8 cellular contexts compared by ENCODE assay signal in the genomic region with DNA sequence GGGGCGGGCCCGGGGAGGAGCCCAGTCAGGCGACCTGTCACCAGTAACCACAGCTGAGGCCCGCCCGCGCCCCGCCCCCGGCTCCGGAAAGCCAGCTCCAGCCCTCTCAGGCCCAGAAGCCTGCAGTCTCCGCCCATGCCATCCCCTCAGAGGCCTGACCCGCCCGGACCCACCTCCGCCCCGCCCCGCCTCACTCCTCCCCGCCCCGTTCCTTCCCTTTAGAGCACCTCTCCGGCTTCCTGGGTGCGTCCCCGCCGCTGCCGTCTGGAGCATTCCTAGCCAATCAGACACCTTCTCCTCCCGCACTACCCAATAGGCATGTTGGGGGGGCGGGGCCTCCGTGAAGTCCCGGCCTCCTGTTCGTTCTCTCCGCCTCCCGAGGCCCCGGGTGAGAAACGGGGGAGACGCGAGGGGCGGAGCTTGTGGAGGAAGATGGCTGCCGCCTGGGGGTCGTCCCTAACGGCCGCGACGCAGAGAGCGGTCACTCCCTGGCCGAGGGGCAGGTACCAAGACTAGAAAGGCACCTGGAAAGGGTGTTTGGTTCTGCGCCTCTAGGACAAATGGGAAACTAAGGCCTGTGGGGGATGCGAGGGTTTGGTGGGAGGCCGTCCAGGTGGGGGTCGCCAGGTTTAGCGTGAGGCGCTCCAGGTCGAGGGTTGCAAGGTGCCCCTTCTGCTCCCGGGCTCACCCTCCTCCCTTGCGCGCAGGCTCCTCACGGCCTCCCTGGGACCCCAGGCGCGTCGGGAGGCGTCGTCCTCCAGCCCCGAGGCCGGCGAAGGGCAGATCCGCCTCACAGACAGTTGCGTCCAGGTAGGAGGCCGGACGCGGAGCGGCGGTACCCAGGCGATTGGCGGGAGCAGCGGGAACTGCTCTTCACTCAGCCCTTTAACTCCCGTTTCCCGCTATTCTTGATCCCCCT. TPM values are rescaled to one million over a fixed set of nuclear protein-coding genes. Genes with fewer than 3 reads are reported as not detected.
DNase-seq lines count a peak whose midpoint lies in the region; TF ChIP-seq lines count a peak whose summit lies in the region.

A gene with protein sequence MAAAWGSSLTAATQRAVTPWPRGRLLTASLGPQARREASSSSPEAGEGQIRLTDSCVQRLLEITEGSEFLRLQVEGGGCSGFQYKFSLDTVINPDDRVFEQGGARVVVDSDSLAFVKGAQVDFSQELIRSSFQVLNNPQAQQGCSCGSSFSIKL (plus strand): TSS at position 423 of the 919 bp plus-strand sequence. CDS start 10 bp downstream, at position 433.

- no peaks in the 10 kb centered on the region; the same call in 1 of the 2 replicates for H3K27me3 Mint-ChIP-seq in HFFc6 (ENCODE audit: insufficient read depth)
- peaks cover 10% of the 10 kb centered on the region for H3K27me3 Mint-ChIP-seq in activated naive CD4-positive, alpha-beta T cell treated with anti-CD3 and anti-CD28 coated beads, Interleukin-2, amount 10 ng/mL, durations not matched to agents 7 days and 5 days

- peak; percentile 85 for TF ChIP-seq POLR2A in NB4 (IDR thresholded peaks at IDR 0.05; ENCODE audit: extremely low read depth, insufficient read length)
- peak in 1 of 2 donors; percentile 55 for TF ChIP-seq POLR2A in suprapubic skin (IDR thresholded peaks at IDR 0.05)

- TF ChIP-seq CTCF in HFFc6 (IDR thresholded peaks at IDR 0.05), result 0 out of 2 replicates have a peak, but pooled peaks have one; percentile 8
- no peak for TF ChIP-seq CTCF in NB4 (IDR thresholded peaks at IDR 0.05; ENCODE audit: low read depth, low read length)
- TF ChIP-seq CTCF in suprapubic skin (IDR thresholded peaks at IDR 0.05), result no peak

- H3K9me3 Mint-ChIP-seq in HFFc6, result no peaks in the 10 kb centered on the region
- H3K9me3 Mint-ChIP-seq in activated naive CD4-positive, alpha-beta T cell treated with anti-CD3 and anti-CD28 coated beads, Interleukin-2, amount 10 ng/mL, durations not matched to agents 7 days and 5 days, result no peaks in the 10 kb centered on the region

- H3K9ac ChIP-seq in SK-N-MC (ENCODE audit: insufficient read length), result peak within 1 kb of the TSS; percentile 89

- 1% methylated on average over 40 of the region's 73 CpGs for WGBS in suprapubic skin

- no peaks in the 10 kb centered on the region for H3K9me3 ChIP-seq in SK-N-MC (ENCODE audit: low read depth, low read length)
- H3K9me3 ChIP-seq in suprapubic skin, result no peaks in the 10 kb centered on the region

- H3K27me3 ChIP-seq in suprapubic skin, result no peaks in the 10 kb centered on the region

- peak within 1 kb of the TSS; percentile 79 for H3K27ac Mint-ChIP-seq in HFFc6
- peak within 1 kb of the TSS; percentile 90 for H3K27ac Mint-ChIP-seq in activated naive CD4-positive, alpha-beta T cell treated with anti-CD3 and anti-CD28 coated beads, Interleukin-2, amount 10 ng/mL, durations not matched to agents 7 days and 5 days

- no peak for TF ChIP-seq EP300 in suprapubic skin (IDR thresholded peaks at IDR 0.05)

- CTCF ChIA-PET in activated naive CD4-positive, alpha-beta T cell treated with anti-CD3 and anti-CD28 coated beads, Interleukin-2, amount 10 ng/mL, durations not matched to agents 7 days and 5 days (lab: Charles Lee), result no interaction called here

- H3K36me3 Mint-ChIP-seq in HFFc6 (ENCODE audit: low read depth), result no peaks in the 10 kb centered on the region; the same call in 1 of the 2 replicates
- peaks cover 11% of the 10 kb centered on the region for H3K36me3 Mint-ChIP-seq in activated naive CD4-positive, alpha-beta T cell treated with anti-CD3 and anti-CD28 coated beads, Interleukin-2, amount 10 ng/mL, durations not matched to agents 7 days and 5 days

- H3K4me3 Mint-ChIP-seq in HFFc6, result no peak within 1 kb of the TSS; the same call in 1 of the 2 replicates
- H3K4me3 Mint-ChIP-seq in activated naive CD4-positive, alpha-beta T cell treated with anti-CD3 and anti-CD28 coated beads, Interleukin-2, amount 10 ng/mL, durations not matched to agents 7 days and 5 days, result no peak within 1 kb of the TSS

- no peak within 1 kb of the TSS for H3K27ac ChIP-seq in SK-N-MC
- H3K27ac ChIP-seq in suprapubic skin, result peak within 1 kb of the TSS; percentile 95

- peaks cover 34% of the 10 kb centered on the region for H3K4me1 Mint-ChIP-seq in HFFc6 (ENCODE audit: low read depth)
- peaks cover 28% of the 10 kb centered on the region for H3K4me1 Mint-ChIP-seq in activated naive CD4-positive, alpha-beta T cell treated with anti-CD3 and anti-CD28 coated beads, Interleukin-2, amount 10 ng/mL, durations not matched to agents 7 days and 5 days

- H3K36me3 ChIP-seq in SK-N-MC (ENCODE audit: insufficient read depth, low read length), result no peaks in the 10 kb centered on the region
- peaks cover 10% of the 10 kb centered on the region for H3K36me3 ChIP-seq in suprapubic skin

- H3K4me1 ChIP-seq in suprapubic skin, result peaks cover 42% of the 10 kb centered on the region

- DNase-seq in GM04503 (ENCODE audit: low read depth), result peak; percentile 92
- peak; percentile 99 for DNase-seq in HFFc6
- DNase-seq in NB4 (ENCODE audit: low read depth), result peak; percentile 99
- peak; percentile 78 for DNase-seq in SK-N-MC (ENCODE audit: low read depth, low spot score)
- peak; percentile 100 for DNase-seq in activated naive CD4-positive, alpha-beta T cell treated with anti-CD3 and anti-CD28 coated beads, Interleukin-2, amount 10 ng/mL, durations not matched to agents 7 days and 5 days
- DNase-seq in germinal center (ENCODE audit: low spot score), result peak; percentile 100
- peak; percentile 83 to 100 (median 99) for DNase-seq in nucleus accumbens (lab: John Stamatoyannopoulos, UW)
- peak; percentile 100 for DNase-seq in suprapubic skin (ENCODE audit: low spot score in 2 of 2)

- peak within 1 kb of the TSS; percentile 88 for H3K4me3 ChIP-seq in NB4 (ENCODE audit: low read depth, low read length)
- H3K4me3 ChIP-seq in SK-N-MC, result peak within 1 kb of the TSS; percentile 98
- peak within 1 kb of the TSS; percentile 93 for H3K4me3 ChIP-seq in suprapubic skin

RNA-seq across cellular contexts. Expression of the gene that starts here (rescaled TPM):
- total RNA-seq in HFFc6 (2021; fragmentation: NEBNext Ultra II Directional; extraction: Animal tissue kit (Norgen Biotek cat#: 25700)), result 10 to 100 TPM; 27.7 to 39.4 (median 30.5) TPM
- total RNA-seq in suprapubic skin, result 10 to 100 TPM in 2 of 4 donors, 1 to 10 TPM in 2; 7.9 to 14.7 (median 11.2) TPM
